Comparison of ENCODE assay signal across 10 cellular contexts in the genomic region with DNA sequence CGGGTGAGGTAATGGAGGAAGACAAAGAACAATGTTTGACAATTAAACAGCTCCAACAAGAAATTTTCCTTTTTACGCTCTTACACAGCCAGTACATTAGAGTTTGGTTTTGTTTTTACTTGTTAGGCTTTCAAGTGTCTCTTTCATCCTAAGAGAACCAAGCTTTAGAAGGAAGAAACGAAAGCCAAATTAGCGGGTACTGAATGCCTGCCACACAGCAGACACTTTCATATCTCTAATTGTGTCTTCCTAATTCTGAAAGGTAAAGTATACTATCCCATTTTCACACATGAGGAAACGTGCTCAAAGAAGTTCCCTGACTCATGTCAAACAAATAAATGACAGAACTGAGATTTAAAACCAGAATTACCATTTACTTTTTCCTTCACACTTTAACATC.
A peak's percentile ranks its signal among the peaks of the same experiment; 100 is the strongest.
DNase-seq lines count a peak whose midpoint lies in the region; ATAC-seq and FAIRE-seq lines count a peak whose summit lies in the region.
"Had no signal": no experiment of that assay in that cellular context is flagged by ENCODE, and none has a peak within 500 bp of the region (broad histone marks: within the 10 kb centered on the region; RNA-seq: fewer than 3 reads in every experiment).

No MANE protein-coding gene starts in this region.

- H3K4me3 ChIP-seq in effector memory CD4-positive, alpha-beta T cell (ENCODE audit: insufficient read depth, low read depth, low read length, poor library complexity, severe bottlenecking): no peak overlapping the region
- H3K4me3 ChIP-seq: esophagus squamous epithelium, PC-9 had no signal

- H3K36me3 ChIP-seq in effector memory CD4-positive, alpha-beta T cell (ENCODE audit: control insufficient read depth, insufficient read depth, low read length): peaks cover 12% of the 10 kb centered on the region

- H3K9me3 ChIP-seq in effector memory CD4-positive, alpha-beta T cell (ENCODE audit: control insufficient read depth, low read length): peaks cover 9% of the 10 kb centered on the region

- DNase-seq in frontal cortex (ENCODE audit: low spot score in 2 of 2): no peak
- no peak for DNase-seq in OCI-M1 (lab: John Stamatoyannopoulos, UW)
- DNase-seq in effector memory CD4-positive, alpha-beta T cell: no peak
- no peak for DNase-seq in stimulated activated CD4-positive, alpha-beta T cell treated with anti-CD3 and anti-CD28 coated beads, Interleukin-4, amount 100 ng/mL, for 1 hour
- DNase-seq: esophagus squamous epithelium, PC-9 had no signal

- H3K27ac ChIP-seq in layer of hippocampus (ENCODE audit: low read depth, low read length): peak overlapping the region; percentile 54
- H3K27ac ChIP-seq in effector memory CD4-positive, alpha-beta T cell (ENCODE audit: insufficient read depth, low read length, poor library complexity, severe bottlenecking): no peak overlapping the region
- H3K27ac ChIP-seq: esophagus squamous epithelium, PC-9 had no signal

- H3K4me1 ChIP-seq in effector memory CD4-positive, alpha-beta T cell (ENCODE audit: control insufficient read depth, insufficient read depth, low read length, poor library complexity, severe bottlenecking): no peaks in the 10 kb centered on the region

- no peaks in the 10 kb centered on the region for H3K27me3 ChIP-seq in layer of hippocampus (ENCODE audit: control insufficient read depth, insufficient read depth, low read length)
- no peaks in the 10 kb centered on the region for H3K27me3 ChIP-seq in effector memory CD4-positive, alpha-beta T cell (replicated peaks; ENCODE audit: control insufficient read depth, insufficient read depth, low read length, poor library complexity, severe bottlenecking)
- H3K27me3 ChIP-seq: esophagus squamous epithelium had no signal

- ATAC-seq in GM18909 (IDR thresholded peaks at IDR 0.05; ENCODE audit: poor library complexity, unreplicated experiment) (peak; percentile 89), GM21717 (IDR thresholded peaks at IDR 0.05; ENCODE audit: unreplicated experiment) (peak; percentile 92), HG03439 (IDR thresholded peaks at IDR 0.05; ENCODE audit: unreplicated experiment) (peak; percentile 70)

- no peak for FAIRE-seq in frontal cortex (lab: Jason Lieb, UNC)
